ENCODE assay signal across 21 cellular contexts in the genomic region with DNA sequence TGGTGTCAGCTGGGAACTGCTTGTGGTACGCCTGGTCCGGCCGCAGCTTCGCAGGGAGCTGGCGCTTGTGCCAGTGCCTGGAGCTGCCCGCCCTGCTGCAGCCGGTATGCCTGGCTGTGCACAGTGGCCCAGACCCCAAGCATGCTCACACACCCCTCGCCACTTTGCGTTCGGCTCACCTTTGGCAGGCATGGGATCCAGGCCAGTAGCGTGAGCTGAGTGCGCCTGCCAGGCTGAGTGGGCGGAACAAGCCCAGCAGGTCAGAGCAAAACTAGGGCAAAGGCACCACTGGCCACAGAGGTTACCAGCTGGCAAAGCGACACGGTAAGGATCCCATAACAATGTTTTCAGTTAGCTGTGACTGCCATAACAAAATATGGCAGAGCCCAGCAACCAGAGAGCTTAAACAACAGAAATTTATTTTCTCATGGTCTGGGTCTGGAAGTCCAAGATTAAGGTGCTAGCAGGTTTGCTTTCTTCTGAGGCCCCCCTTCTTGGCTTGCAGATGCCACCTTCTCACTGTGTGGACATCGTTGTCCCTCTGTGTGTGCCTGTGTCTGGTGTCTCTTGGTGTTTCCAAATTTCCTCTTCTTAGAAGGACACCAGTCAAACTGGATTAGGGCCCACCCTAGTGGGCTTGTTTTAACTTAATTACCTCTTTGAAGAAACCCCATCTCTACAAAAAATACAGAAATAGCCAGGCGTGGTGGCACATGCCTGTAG.
A peak's percentile ranks its signal among the peaks of the same experiment; 100 is the strongest.
DNase-seq lines count a peak whose midpoint lies in the region; ATAC-seq, FAIRE-seq and TF ChIP-seq lines count a peak whose summit lies in the region.
"Had no signal": no experiment of that assay in that cellular context is flagged by ENCODE, and none has a peak within 500 bp of the region (broad histone marks: within the 10 kb centered on the region; RNA-seq: fewer than 3 reads in every experiment).

No MANE protein-coding gene starts in this region.

- no peak for DNase-seq in HepG2 (ENCODE audit: low spot score)
- peak; percentile 71 to 90 (median 85) for DNase-seq in right lobe of liver
- DNase-seq in stomach: peak; percentile 73
- DNase-seq in Ammon's horn (ENCODE audit: low spot score): no peak
- DNase-seq in ovary: no peak
- DNase-seq: 8988T; ACHN; AML-193; C1 segment of cervical spinal cord; Calu3; CD4-positive, alpha-beta memory T cell; COR-L47; DMS53; DMS79 treated with DMSO at 0.1 percent for 48 hours had no signal

- no peaks in the 10 kb centered on the region for H4K20me1 ChIP-seq in HepG2 (ENCODE audit: insufficient read depth, low read length)

- no peak for FAIRE-seq in HepG2 (lab: Jason Lieb, UNC)
- FAIRE-seq: A549, G401.6, GM19239 had no signal

- TF ChIP-seq POLR2A in HepG2 (IDR thresholded peaks at IDR 0.05; ENCODE audit: insufficient read depth in 1 of 2, low read depth in 2 of 2, low read length in 2 of 2) (no peak), right lobe of liver (IDR thresholded peaks at IDR 0.05) (no peak), stomach (IDR thresholded peaks at IDR 0.05) (no peak), ovary (IDR thresholded peaks at IDR 0.05) (no peak)

- 61% methylated on average over 17 of the region's 17 CpGs for WGBS in liver
- WGBS in HepG2 (ENCODE audit: low lambda C conversion rate): 92% methylated on average over 5 of the region's 17 CpGs
- 42% methylated on average over 7 of the region's 17 CpGs for WGBS in right lobe of liver (ENCODE audit: insufficient coverage, low coverage, low lambda C conversion rate, missing lambda C conversion rate)
- WGBS in stomach, 5 donors: 74 to 85% (median 84%) methylated on average over 13 to 17 of the region's 17 CpGs
- WGBS in ovary, 3 donors: 84 to 95% (median 91%) methylated on average over 13 to 17 of the region's 17 CpGs

- H3K27ac ChIP-seq in liver (ENCODE audit: low read depth in 1 of 2, low read length in 2 of 2): peak overlapping the region in 1 of 2 donors; percentile 47
- no peak overlapping the region for H3K27ac ChIP-seq in HepG2 (ENCODE audit: extremely low read length, insufficient read depth, low read length)
- H3K27ac ChIP-seq in right lobe of liver: peak overlapping the region in 2 of 3 donors; percentile 6 to 14
- H3K27ac ChIP-seq in stomach: no peak overlapping the region
- no peak overlapping the region for H3K27ac ChIP-seq in ovary
- H3K27ac ChIP-seq: A549 had no signal

- POLR2A ChIA-PET in HepG2 (lab: Yijun Ruan, JAX): no interaction called here

- TF ChIP-seq EP300 in HepG2 (IDR thresholded peaks at IDR 0.05; ENCODE audit: low read depth in 2 of 2, low read length in 2 of 2) (no peak), HepG2 (CRISPR knock-in tag; IDR thresholded peaks at IDR 0.05; ENCODE audit: borderline replicate concordance) (no peak), stomach (IDR thresholded peaks at IDR 0.05) (no peak), ovary (IDR thresholded peaks at IDR 0.05) (no peak)

- intact Hi-C loops in HepG2 (cut with micrococcal nuclease; ENCODE audit: unreplicated experiment): no loop called here
- intact Hi-C loops in right lobe of liver (cut with DNase I): no loop called here
- intact Hi-C loops in stomach (cut with DNase I; ENCODE audit: low total_unique reads): no loop called here
- intact Hi-C loops in ovary (cut with DNase I): no loop called here

- TF ChIP-seq CTCF in liver (IDR thresholded peaks at IDR 0.05; ENCODE audit: low read depth, low read length, missing input control): no peak
- TF ChIP-seq CTCF in HepG2 (CRISPR knock-in tag; IDR thresholded peaks at IDR 0.05): no peak
- TF ChIP-seq CTCF in right lobe of liver (IDR thresholded peaks at IDR 0.05): no peak
- no peak for TF ChIP-seq CTCF in stomach (IDR thresholded peaks at IDR 0.05)
- TF ChIP-seq CTCF in ovary (IDR thresholded peaks at IDR 0.05): no peak

- no peak overlapping the region for H3K4me2 ChIP-seq in HepG2 (ENCODE audit: low read depth, low read length)
- H3K4me2 ChIP-seq: A549, GM23338 had no signal

- H3K79me2 ChIP-seq in HepG2 (ENCODE audit: insufficient read depth, low read length): no peaks in the 10 kb centered on the region

- CTCF ChIA-PET in HepG2 (lab: Yijun Ruan, JAX; ENCODE audit: low intra/inter-chr PET ratio, low total read pairs): no interaction called here

- TF ChIP-seq RAD21 in liver (IDR thresholded peaks at IDR 0.05) (peak in 1 of 2 donors; percentile 36), HepG2 (CRISPR knock-in tag; IDR thresholded peaks at IDR 0.05) (no peak)

- H3K9me3 ChIP-seq in liver (ENCODE audit: control insufficient read depth in 4 of 4, low read length in 3 of 4): no peaks in the 10 kb centered on the region
- no peaks in the 10 kb centered on the region for H3K9me3 ChIP-seq in HepG2 (ENCODE audit: low read length)
- H3K9me3 ChIP-seq in right lobe of liver: no peaks in the 10 kb centered on the region
- no peaks in the 10 kb centered on the region for H3K9me3 ChIP-seq in stomach
- no peaks in the 10 kb centered on the region for H3K9me3 ChIP-seq in ovary
- H3K9me3 ChIP-seq: A549 had no signal

- ATAC-seq in HepG2: no peak
- ATAC-seq in right lobe of liver: peak; percentile 97 to 99 (median 98)
- no peak for ATAC-seq in GM21825 (IDR thresholded peaks at IDR 0.05; ENCODE audit: unreplicated experiment)
- ATAC-seq: A549, HCT116 had no signal

- H3K27me3 ChIP-seq in liver (ENCODE audit: control insufficient read depth in 4 of 4, insufficient read depth in 4 of 4, low read length in 3 of 4) (no peaks in the 10 kb centered on the region), HepG2 (ENCODE audit: control insufficient read depth in 1 of 2, insufficient read depth in 2 of 2, low read length in 2 of 2) (no peaks in the 10 kb centered on the region), right lobe of liver (no peaks in the 10 kb centered on the region), stomach (no peaks in the 10 kb centered on the region), ovary (no peaks in the 10 kb centered on the region)

- H3K9ac ChIP-seq in liver (ENCODE audit: low read depth in 1 of 2, low read length in 2 of 2): no peak overlapping the region
- H3K9ac ChIP-seq in HepG2 (ENCODE audit: insufficient read depth, low read depth, low read length): no peak overlapping the region

- BruUV-seq in HepG2 (replicated peaks; lab: Mats Ljungman, UMichigan): no TSS peak

- H3K4me3 ChIP-seq in liver (ENCODE audit: low read depth in 1 of 3, low read length in 3 of 3): no peak overlapping the region
- no peak overlapping the region for H3K4me3 ChIP-seq in HepG2 (replicated peaks in 1 of 3; ENCODE audit: insufficient read depth in 1 of 3, low read depth in 2 of 3, low read length in 3 of 3)
- H3K4me3 ChIP-seq in right lobe of liver: no peak overlapping the region
- H3K4me3 ChIP-seq in stomach: no peak overlapping the region
- H3K4me3 ChIP-seq in ovary: no peak overlapping the region
- H3K4me3 ChIP-seq: A549, GM23338 had no signal

- no peak overlapping the region for H2AFZ ChIP-seq in HepG2 (ENCODE audit: low read length)
- H2AFZ ChIP-seq: GM23338 had no signal

- peaks cover 0 to 19% (median 5%) of the 10 kb centered on the region in 4 donors for H3K4me1 ChIP-seq in liver (ENCODE audit: control insufficient read depth in 4 of 4, insufficient read depth in 4 of 4, low read length in 3 of 4)
- H3K4me1 ChIP-seq in HepG2 (ENCODE audit: insufficient read depth, low read length): peaks cover 23% of the 10 kb centered on the region
- H3K4me1 ChIP-seq in right lobe of liver: peaks cover 0 to 12% (median 2%) of the 10 kb centered on the region in 4 donors
- no peaks in the 10 kb centered on the region for H3K4me1 ChIP-seq in stomach
- no peaks in the 10 kb centered on the region for H3K4me1 ChIP-seq in ovary (ENCODE audit: insufficient read depth)
- H3K4me1 ChIP-seq: A549 had no signal

- H3K36me3 ChIP-seq in liver (ENCODE audit: control insufficient read depth in 4 of 4, insufficient read depth in 3 of 4, low read depth in 1 of 4, low read length in 3 of 4) (no peaks in the 10 kb centered on the region), HepG2 (replicated peaks in 1 of 2; ENCODE audit: control insufficient read depth in 1 of 2, insufficient read depth in 2 of 2, low read length in 2 of 2) (no peaks in the 10 kb centered on the region), right lobe of liver (no peaks in the 10 kb centered on the region), stomach (no peaks in the 10 kb centered on the region), ovary (no peaks in the 10 kb centered on the region)

- in situ Hi-C loops in HepG2 (cut with HindIII; ENCODE audit: extremely low pct_ligation_motif_present, low pct_unique_long_range_greater_than_20kb): no loop called here

TF ChIP-seq in liver, 16 proteins besides CTCF, POLR2A, EP300 and RAD21 (continues in another document):
- TF ChIP-seq YY1 (IDR thresholded peaks at IDR 0.05) (peak; percentile 61), FOXA1 (IDR thresholded peaks at IDR 0.05) (no peak), HNF4A (conservative IDR thresholded peaks at IDR 0.05) (peak; percentile 36 to 52), EGR1 (IDR thresholded peaks at IDR 0.05; ENCODE audit: low read depth in 2 of 2) (peak; percentile 97 to 99), SP1 (IDR thresholded peaks at IDR 0.05) (peak; percentile 96)
- TF ChIP-seq, protein P1, sequence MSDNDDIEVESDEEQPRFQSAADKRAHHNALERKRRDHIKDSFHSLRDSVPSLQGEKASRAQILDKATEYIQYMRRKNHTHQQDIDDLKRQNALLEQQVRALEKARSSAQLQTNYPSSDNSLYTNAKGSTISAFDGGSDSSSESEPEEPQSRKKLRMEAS (IDR thresholded peaks at IDR 0.05): peak; percentile 34

TF ChIP-seq in HepG2, 621 proteins besides CTCF, POLR2A, EP300 and RAD21 (continues in another document):
- TF ChIP-seq ZNF589 (CRISPR knock-in tag; conservative IDR thresholded peaks at IDR 0.05) (no peak), ZNF180 (CRISPR knock-in tag; IDR thresholded peaks at IDR 0.05; ENCODE audit: borderline replicate concordance, low read depth) (no peak), MAFG (CRISPR knock-in tag; IDR thresholded peaks at IDR 0.05) (no peak), AGO2 (optimal IDR thresholded peaks at IDR 0.05; ENCODE audit: low read depth, low read length) (no peak)
- TF ChIP-seq, protein P2, sequence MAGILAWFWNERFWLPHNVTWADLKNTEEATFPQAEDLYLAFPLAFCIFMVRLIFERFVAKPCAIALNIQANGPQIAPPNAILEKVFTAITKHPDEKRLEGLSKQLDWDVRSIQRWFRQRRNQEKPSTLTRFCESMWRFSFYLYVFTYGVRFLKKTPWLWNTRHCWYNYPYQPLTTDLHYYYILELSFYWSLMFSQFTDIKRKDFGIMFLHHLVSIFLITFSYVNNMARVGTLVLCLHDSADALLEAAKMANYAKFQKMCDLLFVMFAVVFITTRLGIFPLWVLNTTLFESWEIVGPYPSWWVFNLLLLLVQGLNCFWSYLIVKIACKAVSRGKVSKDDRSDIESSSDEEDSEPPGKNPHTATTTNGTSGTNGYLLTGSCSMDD (CRISPR knock-in tag; IDR thresholded peaks at IDR 0.05): no peak

Comparison
In these comparisons a context has a peak if more than half of its experiments do, and no peak if none do; other contexts are left out.
1. H3K27ac ChIP-seq: peak in right lobe of liver (2 of 3); none in HepG2 (single experiment), stomach (0 of 5) and ovary (0 of 2).
2. ATAC-seq: peak in right lobe of liver (4 of 4); none in HepG2 (single experiment) and GM21825 (single experiment).
3. DNase-seq: peak in right lobe of liver (3 of 3) and stomach (single experiment); none in HepG2 (single experiment), Ammon's horn (single experiment) and ovary (0 of 5).